ENCODE assay signal across 17 cellular contexts in the genomic region with DNA sequence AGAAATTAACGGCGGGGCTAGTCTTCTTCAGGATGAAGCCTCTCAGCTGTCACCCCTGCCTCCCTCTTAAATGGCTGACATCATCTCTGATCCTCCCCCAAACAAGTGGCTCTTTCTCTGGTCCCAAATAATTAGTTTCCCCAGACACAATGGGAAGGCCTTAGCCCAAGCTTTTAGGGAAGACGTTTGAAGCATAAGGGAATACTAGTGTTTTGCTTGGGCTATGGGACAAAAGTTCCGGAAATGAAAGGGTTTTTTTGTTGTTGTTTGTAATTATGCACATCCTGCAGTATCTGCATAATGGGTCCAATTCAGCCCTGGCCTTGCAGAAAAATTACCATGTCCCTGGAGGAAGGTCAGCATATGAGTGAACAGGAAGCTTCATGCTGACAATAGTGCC. TPM values are rescaled to one million over a fixed set of nuclear protein-coding genes. Genes with fewer than 3 reads are reported as not detected.
DNase-seq lines count a peak whose midpoint lies in the region; ATAC-seq and TF ChIP-seq lines count a peak whose summit lies in the region.
"Had no signal": no experiment of that assay in that cellular context is flagged by ENCODE, and none has a peak within 500 bp of the region (broad histone marks: within the 10 kb centered on the region; RNA-seq: fewer than 3 reads in every experiment).

No MANE protein-coding gene starts in this region.

- ATAC-seq in GM23338 (peak; percentile 58), body of pancreas (no peak)

- H3K36me3 Mint-ChIP-seq in GM23338 (ENCODE audit: low read depth): peaks cover 16% of the 10 kb centered on the region
- H3K36me3 Mint-ChIP-seq in immature natural killer cell: no peaks in the 10 kb centered on the region
- H3K36me3 Mint-ChIP-seq: CD8-positive, alpha-beta memory T cell had no signal

- H3K79me2 ChIP-seq in GM23338 (replicated peaks; ENCODE audit: insufficient read depth): no peaks in the 10 kb centered on the region

- H3K27me3 Mint-ChIP-seq in GM23338 (ENCODE audit: insufficient read depth, low read depth, poor library complexity): peaks cover 11% of the 10 kb centered on the region
- peaks cover 0 to 4% (median 3%) of the 10 kb centered on the region in 3 donors for H3K27me3 Mint-ChIP-seq in immature natural killer cell (ENCODE audit: low read depth in 3 of 3)

- H3K9me3 ChIP-seq in A673 (ENCODE audit: low read depth, low read length, poor library complexity, severe bottlenecking) (no peaks in the 10 kb centered on the region), body of pancreas (no peaks in the 10 kb centered on the region)

- TF ChIP-seq POLR2A in body of pancreas (IDR thresholded peaks at IDR 0.05): no peak

- H4K20me1 ChIP-seq in GM23338 (replicated peaks; ENCODE audit: insufficient read depth): no peaks in the 10 kb centered on the region

- H3K27ac ChIP-seq in A673 (ENCODE audit: low read depth, low read length, poor library complexity, severe bottlenecking): no peak overlapping the region
- peak overlapping the region; percentile 35 for H3K27ac ChIP-seq in GM23338 (ENCODE audit: low read depth)
- no peak overlapping the region for H3K27ac ChIP-seq in body of pancreas
- H3K27ac ChIP-seq: KMS-11 had no signal

- 70 to 80% methylated on average over 4 of the region's 4 CpGs for WGBS in body of pancreas, 2 donors

- intact Hi-C loops in A673 (cut with micrococcal nuclease; ENCODE audit: unreplicated experiment): no loop called here
- intact Hi-C loops in body of pancreas (cut with DNase I): no loop called here

- H3K27ac Mint-ChIP-seq in GM23338 (peak overlapping the region; percentile 85), immature natural killer cell (no peak overlapping the region)
- H3K27ac Mint-ChIP-seq: CD8-positive, alpha-beta memory T cell; T-helper 1 cell treated with Interleukin-12 subunit alpha and Interleukin-12 subunit beta and Interleukin-4 antibody, amounts not matched to agents 30 μg/mL and 1 μg/mL, for 36 hours had no signal

- H3K4me1 Mint-ChIP-seq in GM23338 (peaks cover 33% of the 10 kb centered on the region), immature natural killer cell (no peaks in the 10 kb centered on the region)
- H3K4me1 Mint-ChIP-seq: CD8-positive, alpha-beta memory T cell had no signal

- POLR2A ChIA-PET in A673 (lab: Charles Lee; ENCODE audit: low non-redundant PET): no interaction called here

- H3K4me1 ChIP-seq in A673 (ENCODE audit: insufficient read depth, low read length, poor library complexity, severe bottlenecking) (peaks cover 4% of the 10 kb centered on the region), GM23338 (ENCODE audit: insufficient read depth) (peaks cover 32% of the 10 kb centered on the region), body of pancreas (no peaks in the 10 kb centered on the region)

- CTCF ChIA-PET in A673 (lab: Charles Lee): no interaction called here

- H3K4me2 ChIP-seq in GM23338: peak overlapping the region; percentile 50
- H3K4me2 ChIP-seq: KMS-11, PC-9 had no signal

- no peaks in the 10 kb centered on the region for H3K27me3 ChIP-seq in A673 (replicated peaks; ENCODE audit: insufficient read depth, low read depth, low read length, poor library complexity)
- H3K27me3 ChIP-seq in GM23338 (ENCODE audit: insufficient read depth): no peaks in the 10 kb centered on the region
- H3K27me3 ChIP-seq in body of pancreas: no peaks in the 10 kb centered on the region

- no peak overlapping the region for H3K4me3 ChIP-seq in A673 (ENCODE audit: low read depth, low read length, poor library complexity, severe bottlenecking)
- no peak overlapping the region for H3K4me3 ChIP-seq in GM23338
- H3K4me3 ChIP-seq in body of pancreas: no peak overlapping the region
- H3K4me3 ChIP-seq: PC-9 had no signal

- no TSS peak for BruUV-seq in A673 (replicated peaks; lab: Mats Ljungman, UMichigan)

- H3K4me3 Mint-ChIP-seq in GM23338: no peak overlapping the region
- no peak overlapping the region for H3K4me3 Mint-ChIP-seq in immature natural killer cell
- H3K4me3 Mint-ChIP-seq: CD8-positive, alpha-beta memory T cell; T-helper 1 cell treated with Interleukin-12 subunit alpha and Interleukin-12 subunit beta and Interleukin-4 antibody, amounts not matched to agents 30 μg/mL and 1 μg/mL, for 36 hours had no signal

- DNase-seq in A673 (ENCODE audit: low spot score) (peak; percentile 39), GM23338 (ENCODE audit: low spot score) (peak; percentile 43), RPMI7951 (ENCODE audit: low read depth) (peak; percentile 31), iPS DF 4.7 (ENCODE audit: extremely low read depth, low spot score) (peak; percentile 33), NK-92 (lab: John Stamatoyannopoulos, UW; ENCODE audit: unreplicated experiment) (no peak), body of pancreas (no peak), immature natural killer cell (no peak)
- DNase-seq: ACHN; C1 segment of cervical spinal cord; CD8-positive, alpha-beta memory T cell; DMS79 treated with DMSO at 0.1 percent for 48 hours; HCEC 1CT; MV-4-11; NCI-H187 treated with DMSO at 0.1 percent for 48 hours; PC-9 had no signal

- no peaks in the 10 kb centered on the region for H3F3A ChIP-seq in GM23338 (replicated peaks; ENCODE audit: low read depth)

- H3K9me3 Mint-ChIP-seq in GM23338 (no peaks in the 10 kb centered on the region; the same call in 2 of the 3 replicates), immature natural killer cell (no peaks in the 10 kb centered on the region)
- H3K9me3 Mint-ChIP-seq: T-helper 1 cell treated with Interleukin-12 subunit alpha and Interleukin-12 subunit beta and Interleukin-4 antibody, amounts not matched to agents 30 μg/mL and 1 μg/mL, for 36 hours had no signal

- no peaks in the 10 kb centered on the region for H3K36me3 ChIP-seq in A673 (ENCODE audit: insufficient read depth, low read length, poor library complexity, severe bottlenecking)
- no peaks in the 10 kb centered on the region for H3K36me3 ChIP-seq in GM23338 (ENCODE audit: insufficient read depth)
- no peaks in the 10 kb centered on the region for H3K36me3 ChIP-seq in body of pancreas (replicated peaks in 1 of 2; ENCODE audit: insufficient read depth in 1 of 2, low read depth in 2 of 2)

- H2AFZ ChIP-seq in GM23338: no peak overlapping the region
- H2AFZ ChIP-seq: PC-9 had no signal

- no peak for TF ChIP-seq CTCF in A673 (conservative IDR thresholded peaks at IDR 0.05; ENCODE audit: low read depth, low read length)
- no peak for TF ChIP-seq CTCF in GM23338 (conservative IDR thresholded peaks at IDR 0.05; ENCODE audit: low read depth in 2 of 2)
- no peak for TF ChIP-seq CTCF in body of pancreas (IDR thresholded peaks at IDR 0.05)

- no peaks in the 10 kb centered on the region; the same call in 1 of the 2 replicates for H3K9me2 ChIP-seq in GM23338 (ENCODE audit: insufficient read depth)

TF ChIP-seq in GM23338, 12 proteins besides CTCF, POLR2A, EP300 and RAD21 (continues in another document):
- TF ChIP-seq, protein P1, sequence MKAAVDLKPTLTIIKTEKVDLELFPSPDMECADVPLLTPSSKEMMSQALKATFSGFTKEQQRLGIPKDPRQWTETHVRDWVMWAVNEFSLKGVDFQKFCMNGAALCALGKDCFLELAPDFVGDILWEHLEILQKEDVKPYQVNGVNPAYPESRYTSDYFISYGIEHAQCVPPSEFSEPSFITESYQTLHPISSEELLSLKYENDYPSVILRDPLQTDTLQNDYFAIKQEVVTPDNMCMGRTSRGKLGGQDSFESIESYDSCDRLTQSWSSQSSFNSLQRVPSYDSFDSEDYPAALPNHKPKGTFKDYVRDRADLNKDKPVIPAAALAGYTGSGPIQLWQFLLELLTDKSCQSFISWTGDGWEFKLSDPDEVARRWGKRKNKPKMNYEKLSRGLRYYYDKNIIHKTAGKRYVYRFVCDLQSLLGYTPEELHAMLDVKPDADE (IDR thresholded peaks at IDR 0.05): no peak
- TF ChIP-seq EZH2phosphoT487 (IDR thresholded peaks at IDR 0.05; ENCODE audit: unreplicated experiment): no peak
- no peak for TF ChIP-seq ZNF114 (CRISPR knock-in tag; IDR thresholded peaks at IDR 0.05)
- TF ChIP-seq NANOG (IDR thresholded peaks at IDR 0.05; ENCODE audit: borderline replicate concordance): no peak
- TF ChIP-seq ZNF331 (CRISPR knock-in tag; IDR thresholded peaks at IDR 0.05; ENCODE audit: low read depth): no peak
- no peak for TF ChIP-seq STAT1 (IDR thresholded peaks at IDR 0.05; ENCODE audit: unreplicated experiment)
- no peak for TF ChIP-seq POLR2AphosphoS5 (IDR thresholded peaks at IDR 0.05; ENCODE audit: low read depth)
- TF ChIP-seq, protein P2, sequence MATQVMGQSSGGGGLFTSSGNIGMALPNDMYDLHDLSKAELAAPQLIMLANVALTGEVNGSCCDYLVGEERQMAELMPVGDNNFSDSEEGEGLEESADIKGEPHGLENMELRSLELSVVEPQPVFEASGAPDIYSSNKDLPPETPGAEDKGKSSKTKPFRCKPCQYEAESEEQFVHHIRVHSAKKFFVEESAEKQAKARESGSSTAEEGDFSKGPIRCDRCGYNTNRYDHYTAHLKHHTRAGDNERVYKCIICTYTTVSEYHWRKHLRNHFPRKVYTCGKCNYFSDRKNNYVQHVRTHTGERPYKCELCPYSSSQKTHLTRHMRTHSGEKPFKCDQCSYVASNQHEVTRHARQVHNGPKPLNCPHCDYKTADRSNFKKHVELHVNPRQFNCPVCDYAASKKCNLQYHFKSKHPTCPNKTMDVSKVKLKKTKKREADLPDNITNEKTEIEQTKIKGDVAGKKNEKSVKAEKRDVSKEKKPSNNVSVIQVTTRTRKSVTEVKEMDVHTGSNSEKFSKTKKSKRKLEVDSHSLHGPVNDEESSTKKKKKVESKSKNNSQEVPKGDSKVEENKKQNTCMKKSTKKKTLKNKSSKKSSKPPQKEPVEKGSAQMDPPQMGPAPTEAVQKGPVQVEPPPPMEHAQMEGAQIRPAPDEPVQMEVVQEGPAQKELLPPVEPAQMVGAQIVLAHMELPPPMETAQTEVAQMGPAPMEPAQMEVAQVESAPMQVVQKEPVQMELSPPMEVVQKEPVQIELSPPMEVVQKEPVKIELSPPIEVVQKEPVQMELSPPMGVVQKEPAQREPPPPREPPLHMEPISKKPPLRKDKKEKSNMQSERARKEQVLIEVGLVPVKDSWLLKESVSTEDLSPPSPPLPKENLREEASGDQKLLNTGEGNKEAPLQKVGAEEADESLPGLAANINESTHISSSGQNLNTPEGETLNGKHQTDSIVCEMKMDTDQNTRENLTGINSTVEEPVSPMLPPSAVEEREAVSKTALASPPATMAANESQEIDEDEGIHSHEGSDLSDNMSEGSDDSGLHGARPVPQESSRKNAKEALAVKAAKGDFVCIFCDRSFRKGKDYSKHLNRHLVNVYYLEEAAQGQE (IDR thresholded peaks at IDR 0.05; ENCODE audit: unreplicated experiment): no peak

RNA-seq across cellular contexts. Expression of a gene that starts 13.7 kb away (rescaled TPM):
- total RNA-seq in A673 (2021) (8.6 and 13.4 TPM in 2 replicates), body of pancreas (10 to 100 TPM in 1 of 2 donors, 1 to 10 TPM in 1; 6.6 to 16.6 TPM)
- total RNA-seq in GM23338 (2014; rRNA removed; shearing (Covaris generic)): 65.4 and 71.0 TPM in 2 replicates
- polyA plus RNA-seq in GM23338 (2016; fragmentation: Nextera tagmentation; extraction: Ambion mirVana) (8.2 and 9.5 TPM in 2 replicates), immature natural killer cell (under 1 TPM in 1 of 3 donors, not detected in 2; 0.16 TPM)
- total RNA-seq in RPMI7951 (2014; rRNA removed; shearing (Covaris generic)): 0.49 and 1.6 TPM in 2 replicates
- polyA plus RNA-seq: CD8-positive, alpha-beta memory T cell had no signal

Comparison
In these comparisons a context has a peak if more than half of its experiments do, and no peak if none do; other contexts are left out.
1. DNase-seq: peak in A673 (single experiment), GM23338 (single experiment), RPMI7951 (single experiment) and iPS DF 4.7 (single experiment); none in NK-92 (single experiment), body of pancreas (0 of 4) and immature natural killer cell (0 of 3).